In the genomic region with DNA sequence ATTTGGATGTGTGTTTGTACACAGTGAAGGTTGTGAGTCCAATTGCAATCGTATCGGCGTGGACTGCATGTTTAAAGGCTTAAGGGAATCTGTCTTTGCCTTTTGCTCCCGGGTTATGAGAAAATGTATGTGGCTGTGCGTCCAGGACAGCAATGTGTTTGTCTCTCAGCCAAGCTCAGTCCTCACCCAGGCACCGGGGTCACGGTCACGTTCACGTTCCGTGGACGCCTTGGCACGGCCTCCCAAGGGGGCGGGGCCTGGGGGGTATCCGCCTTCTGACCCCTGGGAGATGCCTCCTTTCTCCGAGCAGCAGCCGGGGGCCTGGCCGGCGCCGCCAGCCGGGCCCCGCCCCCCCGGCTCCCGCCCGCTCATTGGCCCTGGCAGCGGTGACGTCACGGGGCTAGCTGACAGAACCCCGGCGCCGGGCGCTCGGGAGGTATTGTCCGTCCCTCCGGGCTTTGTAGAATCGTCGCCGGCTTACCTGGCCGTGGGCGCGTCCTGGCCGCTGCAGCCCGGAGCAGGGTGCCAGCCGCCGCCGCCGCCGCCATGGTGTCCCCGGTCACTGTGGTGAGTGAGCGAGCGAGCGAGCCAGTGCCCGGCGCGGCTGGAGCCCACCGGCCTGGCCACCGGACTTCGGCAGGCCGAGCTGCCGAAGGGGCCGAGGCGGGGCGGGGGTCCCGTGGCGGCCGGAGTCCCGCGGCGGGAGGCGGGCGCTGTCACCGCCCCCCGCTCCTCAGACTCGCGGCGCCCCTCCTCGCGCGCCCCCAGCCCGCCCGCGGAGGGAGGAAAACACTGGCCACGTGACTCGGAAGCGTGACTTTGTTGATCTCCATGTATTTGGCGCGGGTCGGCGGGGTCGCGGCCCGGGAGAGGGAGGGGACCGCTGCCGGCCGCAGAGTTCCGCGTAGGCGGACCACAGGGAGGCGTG, we compare ENCODE assay signal across 8 cellular contexts. TPM values are rescaled to one million over a fixed set of nuclear protein-coding genes. Genes with fewer than 3 reads are reported as not detected.
A peak's percentile ranks its signal among the peaks of the same experiment; 100 is the strongest.
DNase-seq lines count a peak whose midpoint lies in the region; ATAC-seq and TF ChIP-seq lines count a peak whose summit lies in the region.

A gene with protein sequence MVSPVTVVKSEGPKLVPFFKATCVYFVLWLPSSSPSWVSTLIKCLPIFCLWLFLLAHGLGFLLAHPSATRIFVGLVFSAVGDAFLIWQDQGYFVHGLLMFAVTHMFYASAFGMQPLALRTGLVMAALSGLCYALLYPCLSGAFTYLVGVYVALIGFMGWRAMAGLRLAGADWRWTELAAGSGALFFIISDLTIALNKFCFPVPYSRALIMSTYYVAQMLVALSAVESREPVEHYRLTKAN (plus strand): TSS at position 439 of the 928 bp plus-strand sequence. CDS start 108 bp downstream, at position 547.

- ATAC-seq in HG03432 (IDR thresholded peaks at IDR 0.05; ENCODE audit: unreplicated experiment) (peak; percentile 95), left lobe of liver (peak; percentile 97)

- H3K4me3 ChIP-seq in AG10803 (ENCODE audit: low read length): peak within 1 kb of the TSS; percentile 62

- no peak for TF ChIP-seq CTCF in AG10803 (conservative IDR thresholded peaks at IDR 0.05; ENCODE audit: low read length)

- DNase-seq in AG10803 (ENCODE audit: low read depth) (peak; percentile 65), GM19238 (ENCODE audit: insufficient read length, low spot score) (peak; percentile 91), NCI-H524 treated with DMSO at 0.1 percent for 48 hours (lab: John Stamatoyannopoulos, UW) (peak; percentile 24), cortex of kidney (lab: John Stamatoyannopoulos, UW) (peak; percentile 33), left lobe of liver (ENCODE audit: low spot score) (peak; percentile 98)
- peak; percentile 72 to 82 for DNase-seq in activated CD4-positive, alpha-beta T cell treated with anti-CD3 and anti-CD28 coated beads, Interleukin-2, amount 50 U/mL, for 24 hours (ENCODE audit: low read depth in 1 of 2, low spot score in 1 of 2)
- DNase-seq in stimulated activated CD4-positive, alpha-beta T cell treated with anti-CD3 and anti-CD28 coated beads, Interleukin-1b, Interleukin-23, amount 100 ng/mL, for 48 hours: peak; percentile 87

RNA-seq across cellular contexts. Expression of the gene that starts here (rescaled TPM):
- total RNA-seq in left lobe of liver: 5.3 TPM

Comparison
In these comparisons a context has a peak if more than half of its experiments do, and no peak if none do; other contexts are left out.
1. Peak in every context shown above with its lines: DNase-seq, ATAC-seq and H3K4me3 ChIP-seq.
2. DNase-seq: peak in every context shown above with its lines; median percentile 98 in left lobe of liver; 91 in GM19238; 87 in stimulated activated CD4-positive, alpha-beta T cell treated with anti-CD3 and anti-CD28 coated beads, Interleukin-1b, Interleukin-23, amount 100 ng/mL, for 48 hours; 77 in activated CD4-positive, alpha-beta T cell treated with anti-CD3 and anti-CD28 coated beads, Interleukin-2, amount 50 U/mL, for 24 hours; 65 in AG10803; 33 in cortex of kidney; 24 in NCI-H524 treated with DMSO at 0.1 percent for 48 hours.